In the genomic region with DNA sequence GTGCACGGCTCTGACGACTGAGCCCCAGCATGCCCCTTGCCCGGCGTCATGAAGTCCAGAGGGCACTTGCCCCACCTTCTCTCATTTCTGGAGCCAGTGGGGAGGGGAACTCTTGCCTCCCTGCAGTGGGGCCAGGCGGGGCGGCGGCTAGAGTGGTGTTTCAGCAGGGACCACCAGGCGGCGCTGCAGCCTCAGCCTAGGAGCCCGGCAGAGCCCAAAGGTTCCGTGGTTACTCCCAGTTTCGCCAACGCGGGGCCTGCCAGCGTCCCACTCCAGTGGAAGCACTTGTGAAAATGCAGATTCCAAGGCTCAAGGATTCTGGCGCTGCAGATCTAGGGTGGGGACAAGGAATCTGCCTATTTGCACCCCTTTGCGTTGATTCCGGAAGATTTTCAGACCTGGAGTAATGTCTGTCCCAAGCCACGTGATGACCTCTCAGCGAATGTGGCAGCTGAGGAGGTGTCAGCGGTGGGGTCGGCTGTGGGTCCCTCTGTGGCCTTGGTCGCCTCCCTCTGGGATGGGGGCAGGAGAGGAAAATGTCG, we compare ENCODE assay signal across 9 cellular contexts. TPM values are rescaled to one million over a fixed set of nuclear protein-coding genes. Genes with fewer than 3 reads are reported as not detected.
A peak's percentile ranks its signal among the peaks of the same experiment; 100 is the strongest.
DNase-seq lines count a peak whose midpoint lies in the region; ATAC-seq, FAIRE-seq and TF ChIP-seq lines count a peak whose summit lies in the region.
"Had no signal": no experiment of that assay in that cellular context is flagged by ENCODE, and none has a peak within 500 bp of the region (broad histone marks: within the 10 kb centered on the region; RNA-seq: fewer than 3 reads in every experiment).

No MANE protein-coding gene starts in this region.

- peaks cover 6% of the 10 kb centered on the region for H3K4me1 ChIP-seq in CD8-positive, alpha-beta memory T cell (ENCODE audit: insufficient read depth, low read length)
- H3K4me1 ChIP-seq in HEK293 (ENCODE audit: control insufficient read depth, insufficient read depth, low read length) (no peaks in the 10 kb centered on the region), endothelial cell of umbilical vein (ENCODE audit: control insufficient read depth, extremely low read depth, insufficient read depth, low read length) (peaks cover 23% of the 10 kb centered on the region), mesenchymal stem cell (ENCODE audit: control insufficient read depth, insufficient read depth, low read depth, low read length) (peaks cover 28% of the 10 kb centered on the region)

- no peak overlapping the region for H3K27ac ChIP-seq in CD8-positive, alpha-beta memory T cell (ENCODE audit: low read depth, low read length)
- no peak overlapping the region for H3K27ac ChIP-seq in HEK293 (ENCODE audit: extremely low read depth, low read depth, low read length)
- H3K27ac ChIP-seq in endothelial cell of umbilical vein (ENCODE audit: insufficient read depth, low read depth, low read length): no peak overlapping the region
- H3K27ac ChIP-seq in mesenchymal stem cell (ENCODE audit: low read length, poor library complexity, severe bottlenecking): no peak overlapping the region

- H3K4me3 Mint-ChIP-seq in CD8-positive, alpha-beta memory T cell: no peak overlapping the region
- H3K4me3 Mint-ChIP-seq: T-helper 1 cell treated with Interleukin-12 subunit alpha and Interleukin-12 subunit beta and Interleukin-4 antibody, amounts not matched to agents 30 μg/mL and 1 μg/mL, for 36 hours had no signal

- BruUV-seq in endothelial cell of umbilical vein (replicated peaks; lab: Mats Ljungman, UMichigan): no TSS peak

- no peak overlapping the region for H4K91ac ChIP-seq in mesenchymal stem cell (ENCODE audit: low read length)

- no peak overlapping the region for H3K4ac ChIP-seq in mesenchymal stem cell (ENCODE audit: low read depth in 1 of 2, low read length in 2 of 2)

- CTCF ChIA-PET in CD8-positive, alpha-beta memory T cell (lab: Charles Lee): interaction anchor here (0.7 to 17.3 kb wide), 13 partner anchors 9 to 292 kb away, joined by 3 to 532 read pairs (median 5); a partner anchor contains a TSS
- CTCF ChIA-PET in HEK293 (lab: Yijun Ruan, JAX): interaction anchor here (0.5 to 8.0 kb wide), 39 partner anchors 8 to 914 kb away, joined by 3 to 275 read pairs (median 5); a partner anchor contains a TSS
- CTCF ChIA-PET in endothelial cell of umbilical vein (lab: Charles Lee): interaction anchor here (0.7 to 9.9 kb wide), 25 partner anchors 11 to 527 kb away, joined by 3 to 187 read pairs (median 10); a partner anchor contains a TSS

- no peak overlapping the region for H2BK15ac ChIP-seq in mesenchymal stem cell (ENCODE audit: low read depth, poor library complexity, severe bottlenecking)

- TF ChIP-seq CTCF in HEK293 (tag by site-specific recombination; IDR thresholded peaks at IDR 0.05): peak; percentile 79
- peak; percentile 94 to 98 for TF ChIP-seq CTCF in endothelial cell of umbilical vein (IDR thresholded peaks at IDR 0.05; ENCODE audit: extremely low read depth in 1 of 2, insufficient read depth in 1 of 2, low read depth in 1 of 2, low read length in 2 of 2)

- no peak overlapping the region for H3K4me3 ChIP-seq in CD8-positive, alpha-beta memory T cell (ENCODE audit: low read length)
- H3K4me3 ChIP-seq in HEK293 (ENCODE audit: low read depth, low read length): no peak overlapping the region
- H3K4me3 ChIP-seq in endothelial cell of umbilical vein (replicated peaks in 1 of 3; ENCODE audit: insufficient read depth in 1 of 3, low read depth in 1 of 3, low read length in 3 of 3): no peak overlapping the region
- H3K4me3 ChIP-seq in mesenchymal stem cell (ENCODE audit: insufficient read depth in 1 of 2, low read depth in 1 of 2, low read length in 2 of 2): peak overlapping the region in 1 of 2 experiments; percentile 68

- no peak overlapping the region for H2BK120ac ChIP-seq in mesenchymal stem cell (ENCODE audit: low read depth, low read length)

- H3K9ac ChIP-seq in endothelial cell of umbilical vein (replicated peaks; ENCODE audit: extremely low read depth, insufficient read depth, low read length) (no peak overlapping the region), mesenchymal stem cell (ENCODE audit: low read length) (peak overlapping the region; percentile 66)

- no peaks in the 10 kb centered on the region for H3K9me1 ChIP-seq in endothelial cell of umbilical vein (replicated peaks; ENCODE audit: control insufficient read depth, extremely low read depth, insufficient read depth, low read length)

- POLR2A ChIA-PET in CD8-positive, alpha-beta memory T cell (lab: Charles Lee): no interaction called here
- POLR2A ChIA-PET in HEK293 (lab: Yijun Ruan, JAX): no interaction called here
- POLR2A ChIA-PET in endothelial cell of umbilical vein (lab: Charles Lee): no interaction called here

- peak overlapping the region in 1 of 2 experiments; percentile 23 for H2BK12ac ChIP-seq in mesenchymal stem cell (ENCODE audit: low read length in 2 of 2)

- H2AFZ ChIP-seq in endothelial cell of umbilical vein (ENCODE audit: low read depth, low read length) (no peak overlapping the region), mesenchymal stem cell (ENCODE audit: low read depth, low read length) (no peak overlapping the region)

- dilution Hi-C loops in endothelial cell of umbilical vein (cut with MboI; ENCODE audit: extremely low pct_ligation_motif_present, low sequenced_read_pairs): loop anchor here (10.0 kb wide), 1 partner anchor 274 kb away; no protein-coding TSS in a partner anchor

- peaks cover 6% of the 10 kb centered on the region for H3K36me3 ChIP-seq in CD8-positive, alpha-beta memory T cell (ENCODE audit: insufficient read depth, low read length)
- no peaks in the 10 kb centered on the region for H3K36me3 ChIP-seq in HEK293 (ENCODE audit: control insufficient read depth in 2 of 2, insufficient read depth in 1 of 2, low read length in 2 of 2)
- no peaks in the 10 kb centered on the region for H3K36me3 ChIP-seq in endothelial cell of umbilical vein (ENCODE audit: control insufficient read depth in 2 of 2, extremely low read depth in 1 of 2, insufficient read depth in 2 of 2, low read length in 2 of 2)
- H3K36me3 ChIP-seq in mesenchymal stem cell (ENCODE audit: control insufficient read depth in 1 of 2, insufficient read depth in 2 of 2, low read depth in 1 of 2, low read length in 2 of 2): peaks cover 4 to 59% of the 10 kb centered on the region in 2 experiments

- H3K27me3 ChIP-seq in CD8-positive, alpha-beta memory T cell (ENCODE audit: insufficient read depth, low read length, poor library complexity, severe bottlenecking): no peaks in the 10 kb centered on the region
- H3K27me3 ChIP-seq in endothelial cell of umbilical vein (ENCODE audit: control insufficient read depth in 2 of 2, insufficient read depth in 2 of 2, low read length in 2 of 2) (no peaks in the 10 kb centered on the region), mesenchymal stem cell (ENCODE audit: control insufficient read depth in 1 of 2, insufficient read depth in 1 of 2, low read length in 2 of 2) (peaks cover 0 to 27% of the 10 kb centered on the region in 2 experiments)

- DNase-seq in CD8-positive, alpha-beta memory T cell: peak; percentile 44 to 69 (median 50)
- DNase-seq in NCI-H526 (lab: John Stamatoyannopoulos, UW) (peak; percentile 31 to 83), endothelial cell of umbilical vein (ENCODE audit: low read depth, low spot score) (peak; percentile 63), mesenchymal stem cell (peak; percentile 74)
- DNase-seq in activated CD8-positive, alpha-beta memory T cell treated with anti-CD3 and anti-CD28 coated beads for 24 hours: peak; percentile 82
- peak; percentile 23 for DNase-seq in stimulated activated naive CD4-positive, alpha-beta T cell treated with Interleukin-2 at 50 U/mL for 16 hours (lab: John Stamatoyannopoulos, UW)

- FAIRE-seq in endothelial cell of umbilical vein (lab: Jason Lieb, UNC): peak; percentile 82

- H3K23ac ChIP-seq in mesenchymal stem cell (ENCODE audit: low read length in 2 of 2): no peak overlapping the region

- H3K79me2 ChIP-seq in endothelial cell of umbilical vein (ENCODE audit: control insufficient read depth, insufficient read depth, low read length): no peaks in the 10 kb centered on the region

- TF ChIP-seq POLR2A in endothelial cell of umbilical vein (IDR thresholded peaks at IDR 0.05; ENCODE audit: low read depth, low read length): no peak

- no peak overlapping the region for H2BK5ac ChIP-seq in mesenchymal stem cell (ENCODE audit: low read depth, low read length, poor library complexity, severe bottlenecking)

- H3K9me3 ChIP-seq in CD8-positive, alpha-beta memory T cell (ENCODE audit: low read length): no peaks in the 10 kb centered on the region
- H3K9me3 ChIP-seq in HEK293 (ENCODE audit: control insufficient read depth, insufficient read depth, low read depth, low read length): no peaks in the 10 kb centered on the region
- no peaks in the 10 kb centered on the region for H3K9me3 ChIP-seq in endothelial cell of umbilical vein (replicated peaks; ENCODE audit: control insufficient read depth, insufficient read depth, low read length)
- H3K9me3 ChIP-seq in mesenchymal stem cell (ENCODE audit: control insufficient read depth, low read length): no peaks in the 10 kb centered on the region

- peak overlapping the region; percentile 76 for H4K8ac ChIP-seq in mesenchymal stem cell (ENCODE audit: low read length)

- H3K4me2 ChIP-seq in endothelial cell of umbilical vein (ENCODE audit: insufficient read depth, low read length) (no peak overlapping the region), mesenchymal stem cell (ENCODE audit: low read length, poor library complexity, severe bottlenecking) (no peak overlapping the region)

- H2AK5ac ChIP-seq in mesenchymal stem cell (ENCODE audit: low read length, severe bottlenecking): no peak overlapping the region

- peaks cover 17% of the 10 kb centered on the region for H3K79me1 ChIP-seq in mesenchymal stem cell (replicated peaks; ENCODE audit: low read length, poor library complexity, severe bottlenecking)

- H3K9me3 Mint-ChIP-seq in CD8-positive, alpha-beta memory T cell: no peaks in the 10 kb centered on the region
- H3K9me3 Mint-ChIP-seq: T-helper 1 cell treated with Interleukin-12 subunit alpha and Interleukin-12 subunit beta and Interleukin-4 antibody, amounts not matched to agents 30 μg/mL and 1 μg/mL, for 36 hours had no signal

- H3K27ac Mint-ChIP-seq in CD8-positive, alpha-beta memory T cell: no peak overlapping the region

- H3K4me1 Mint-ChIP-seq in CD8-positive, alpha-beta memory T cell: peaks cover 17 to 27% (median 18%) of the 10 kb centered on the region in 3 donors

- no peak for ATAC-seq in GM19395 (IDR thresholded peaks at IDR 0.05; ENCODE audit: unreplicated experiment)

- H3K18ac ChIP-seq in mesenchymal stem cell (ENCODE audit: low read depth in 1 of 2, low read length in 2 of 2): peak overlapping the region in 1 of 2 experiments; percentile 48

- H4K20me1 ChIP-seq in endothelial cell of umbilical vein (replicated peaks; ENCODE audit: control insufficient read depth, extremely low read depth, insufficient read depth, low read length): no peaks in the 10 kb centered on the region

- peaks cover 0 to 32% (median 2%) of the 10 kb centered on the region in 3 donors for H3K36me3 Mint-ChIP-seq in CD8-positive, alpha-beta memory T cell

- peaks cover 0 to 2% of the 10 kb centered on the region in 2 donors for H3K27me3 Mint-ChIP-seq in CD8-positive, alpha-beta memory T cell

- intact Hi-C loops in endothelial cell of umbilical vein (cut with micrococcal nuclease): loop anchor here (1.0 kb wide), 6 partner anchors 11 to 482 kb away; no protein-coding TSS in a partner anchor

- no peak overlapping the region for H3K14ac ChIP-seq in mesenchymal stem cell (ENCODE audit: low read length in 2 of 2)

- whole genome bisulfite sequencing in mesenchymal stem cell: 11% methylated on average over 21 of the region's 24 CpGs

RNA-seq across cellular contexts. Expression of a gene that starts 55.7 kb away (rescaled TPM):
- total RNA-seq in CD8-positive, alpha-beta memory T cell: 100 to 1,000 TPM; 356 to 388 TPM
- 131 TPM for polyA plus RNA-seq in CD8-positive, alpha-beta memory T cell
- total RNA-seq in endothelial cell of umbilical vein: 24.9 and 25.2 TPM in 2 replicates
- polyA plus RNA-seq in endothelial cell of umbilical vein: 14.9 and 17.9 TPM in 2 replicates
- 21.1 and 23.3 TPM in 2 replicates for polyA plus RNA-seq in endothelial cell of umbilical vein (2011; cell fraction: cytosol; rRNA removed)
- 6.7 and 8.7 TPM in 2 replicates for polyA plus RNA-seq in endothelial cell of umbilical vein (2011; cell fraction: nucleus; rRNA removed)
- polyA plus RNA-seq in endothelial cell of umbilical vein (2012): 18.3 and 18.6 TPM in 2 replicates
- 19.7 and 20.5 TPM in 2 replicates for polyA minus RNA-seq in endothelial cell of umbilical vein
- polyA minus RNA-seq in endothelial cell of umbilical vein (2011; cell fraction: cytosol; rRNA and poly(A)+ RNA removed): 9.4 TPM
- polyA minus RNA-seq in endothelial cell of umbilical vein (2011; cell fraction: nucleus; rRNA and poly(A)+ RNA removed): 3.1 and 4.8 TPM in 2 replicates
- 196 TPM for polyA plus RNA-seq in mesenchymal stem cell (2013, experiment 1 of 2)
- 194 TPM for polyA plus RNA-seq in mesenchymal stem cell (2013, experiment 2 of 2)

Comparison
In these comparisons a context has a peak if more than half of its experiments do, and no peak if none do; other contexts are left out.
1. DNase-seq: peak in every context shown above with its lines; median percentile 82 in activated CD8-positive, alpha-beta memory T cell treated with anti-CD3 and anti-CD28 coated beads for 24 hours; 74 in mesenchymal stem cell; 63 in endothelial cell of umbilical vein; 57 in NCI-H526; 50 in CD8-positive, alpha-beta memory T cell; 23 in stimulated activated naive CD4-positive, alpha-beta T cell treated with Interleukin-2 at 50 U/mL for 16 hours.
2. RNA of a gene that starts 55.7 kb away (total RNA-seq): 356 to 388 TPM in CD8-positive, alpha-beta memory T cell; 24.9 to 25.2 TPM in endothelial cell of umbilical vein; every median in the first group is over 10 times any median in the second.